In genomic region chr13:51625555-51626345, GRCh38 we compare ENCODE assay signal across 11 cellular contexts. TPM values are rescaled to one million over a fixed set of nuclear protein-coding genes. Genes with fewer than 3 reads are reported as not detected.
A peak's percentile ranks its signal among the peaks of the same experiment; 100 is the strongest.
DNase-seq lines count a peak whose midpoint lies in the region; ATAC-seq and TF ChIP-seq lines count a peak whose summit lies in the region.
"Had no signal": no experiment of that assay in that cellular context is flagged by ENCODE, and none has a peak within 500 bp of the region (broad histone marks: within the 10 kb centered on the region; RNA-seq: fewer than 3 reads in every experiment).

No MANE protein-coding gene starts in this region.

- H3K4me1 Mint-ChIP-seq in WTC11 (peaks cover 39% of the 10 kb centered on the region), neural crest cell (peaks cover 18% of the 10 kb centered on the region)

- CTCF ChIA-PET in WTC11 (lab: Charles Lee): no interaction called here

- no peak overlapping the region for H3K4me3 Mint-ChIP-seq in WTC11
- no peak overlapping the region for H3K4me3 Mint-ChIP-seq in neural crest cell
- H3K4me3 Mint-ChIP-seq: GM23338, memory B cell had no signal

- DNase-seq in DMS79 (lab: John Stamatoyannopoulos, UW) (peak; percentile 16), WTC11 (ENCODE audit: low spot score) (no peak), fibroblast of peridontal ligament (ENCODE audit: extremely low read depth) (peak; percentile 40), neural crest cell (ENCODE audit: low read depth, low spot score) (no peak), NCI-H2107 treated with DMSO at 0.1 percent for 48 hours (lab: John Stamatoyannopoulos, UW; ENCODE audit: unreplicated experiment) (no peak)
- no peak for DNase-seq in activated CD4-positive, alpha-beta T cell treated with anti-CD3 and anti-CD28 coated beads for 1 hour
- no peak for DNase-seq in stimulated activated naive CD8-positive, alpha-beta T cell treated with anti-CD3 and anti-CD28 coated beads, Interleukin-15, Interleukin-2, amounts not matched to agents 100 U/mL and 50 U/mL, for 24 hours
- DNase-seq: foreskin melanocyte had no signal

- POLR2A ChIA-PET in WTC11 (lab: Charles Lee): no interaction called here

- TF ChIP-seq CTCF in WTC11 (IDR thresholded peaks at IDR 0.05): no peak
- no peak for TF ChIP-seq CTCF in neural crest cell (conservative IDR thresholded peaks at IDR 0.05)

- ATAC-seq in WTC11 (no peak), HG03432 (IDR thresholded peaks at IDR 0.05; ENCODE audit: unreplicated experiment) (no peak)
- ATAC-seq in stimulated activated naive CD8-positive, alpha-beta T cell treated with anti-CD3 and anti-CD28 coated beads, Interleukin-15, Interleukin-2, amounts not matched to agents 100 U/mL and 50 U/mL, for 24 hours: no peak
- ATAC-seq: GM23338 had no signal

- H3K36me3 Mint-ChIP-seq in WTC11 (no peaks in the 10 kb centered on the region), neural crest cell (ENCODE audit: low read depth) (no peaks in the 10 kb centered on the region)

- peak overlapping the region; percentile 11; the same call in 1 of the 2 replicates for H3K27ac Mint-ChIP-seq in WTC11
- H3K27ac Mint-ChIP-seq in neural crest cell (ENCODE audit: unreplicated experiment): peak overlapping the region; percentile 86
- H3K27ac Mint-ChIP-seq: GM23338 had no signal

- H3K9me3 Mint-ChIP-seq in WTC11 (no peaks in the 10 kb centered on the region), neural crest cell (no peaks in the 10 kb centered on the region)
- H3K9me3 Mint-ChIP-seq: GM23338, memory B cell had no signal

- H3K27me3 Mint-ChIP-seq in WTC11 (ENCODE audit: low read depth): no peaks in the 10 kb centered on the region
- no peaks in the 10 kb centered on the region for H3K27me3 Mint-ChIP-seq in neural crest cell (ENCODE audit: low read depth)
- H3K27me3 Mint-ChIP-seq: memory B cell had no signal

TF ChIP-seq in WTC11, 78 proteins besides CTCF, POLR2A, EP300 and RAD21:
- no peak for TF ChIP-seq CREB1 (CRISPR knock-in tag; IDR thresholded peaks at IDR 0.05)
- TF ChIP-seq, protein P1, sequence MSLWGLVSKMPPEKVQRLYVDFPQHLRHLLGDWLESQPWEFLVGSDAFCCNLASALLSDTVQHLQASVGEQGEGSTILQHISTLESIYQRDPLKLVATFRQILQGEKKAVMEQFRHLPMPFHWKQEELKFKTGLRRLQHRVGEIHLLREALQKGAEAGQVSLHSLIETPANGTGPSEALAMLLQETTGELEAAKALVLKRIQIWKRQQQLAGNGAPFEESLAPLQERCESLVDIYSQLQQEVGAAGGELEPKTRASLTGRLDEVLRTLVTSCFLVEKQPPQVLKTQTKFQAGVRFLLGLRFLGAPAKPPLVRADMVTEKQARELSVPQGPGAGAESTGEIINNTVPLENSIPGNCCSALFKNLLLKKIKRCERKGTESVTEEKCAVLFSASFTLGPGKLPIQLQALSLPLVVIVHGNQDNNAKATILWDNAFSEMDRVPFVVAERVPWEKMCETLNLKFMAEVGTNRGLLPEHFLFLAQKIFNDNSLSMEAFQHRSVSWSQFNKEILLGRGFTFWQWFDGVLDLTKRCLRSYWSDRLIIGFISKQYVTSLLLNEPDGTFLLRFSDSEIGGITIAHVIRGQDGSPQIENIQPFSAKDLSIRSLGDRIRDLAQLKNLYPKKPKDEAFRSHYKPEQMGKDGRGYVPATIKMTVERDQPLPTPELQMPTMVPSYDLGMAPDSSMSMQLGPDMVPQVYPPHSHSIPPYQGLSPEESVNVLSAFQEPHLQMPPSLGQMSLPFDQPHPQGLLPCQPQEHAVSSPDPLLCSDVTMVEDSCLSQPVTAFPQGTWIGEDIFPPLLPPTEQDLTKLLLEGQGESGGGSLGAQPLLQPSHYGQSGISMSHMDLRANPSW (CRISPR knock-in tag; conservative IDR thresholded peaks at IDR 0.05; ENCODE audit: low read depth): no peak
- no peak for TF ChIP-seq CBFB (CRISPR knock-in tag; IDR thresholded peaks at IDR 0.05; ENCODE audit: low read depth)
- no peak for TF ChIP-seq USF1 (CRISPR knock-in tag; IDR thresholded peaks at IDR 0.05)
- TF ChIP-seq, protein P2, sequence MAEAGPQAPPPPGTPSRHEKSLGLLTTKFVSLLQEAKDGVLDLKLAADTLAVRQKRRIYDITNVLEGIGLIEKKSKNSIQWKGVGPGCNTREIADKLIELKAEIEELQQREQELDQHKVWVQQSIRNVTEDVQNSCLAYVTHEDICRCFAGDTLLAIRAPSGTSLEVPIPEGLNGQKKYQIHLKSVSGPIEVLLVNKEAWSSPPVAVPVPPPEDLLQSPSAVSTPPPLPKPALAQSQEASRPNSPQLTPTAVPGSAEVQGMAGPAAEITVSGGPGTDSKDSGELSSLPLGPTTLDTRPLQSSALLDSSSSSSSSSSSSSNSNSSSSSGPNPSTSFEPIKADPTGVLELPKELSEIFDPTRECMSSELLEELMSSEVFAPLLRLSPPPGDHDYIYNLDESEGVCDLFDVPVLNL (CRISPR knock-in tag; IDR thresholded peaks at IDR 0.05; ENCODE audit: borderline replicate concordance, low read depth): no peak
- TF ChIP-seq ZNF263 (CRISPR knock-in tag; IDR thresholded peaks at IDR 0.05; ENCODE audit: low read depth): no peak
- TF ChIP-seq ZNF423 (CRISPR knock-in tag; IDR thresholded peaks at IDR 0.05): no peak

RNA-seq across cellular contexts. Expression of gene WDFY2, which starts 41.5 kb away (rescaled TPM):
- total RNA-seq in WTC11 (2021) (22.6 to 25.7 TPM (median 23.7 TPM) in 3 replicates), neural crest cell (18.9 and 20.7 TPM in 2 replicates)

Comparison
In these comparisons a context has a peak if more than half of its experiments do, and no peak if none do; other contexts are left out.
1. DNase-seq: peak in DMS79 (single experiment) and fibroblast of peridontal ligament (single experiment); none in WTC11 (single experiment), neural crest cell (single experiment), activated CD4-positive, alpha-beta T cell treated with anti-CD3 and anti-CD28 coated beads for 1 hour (single experiment), NCI-H2107 treated with DMSO at 0.1 percent for 48 hours (single experiment) and stimulated activated naive CD8-positive, alpha-beta T cell treated with anti-CD3 and anti-CD28 coated beads, Interleukin-15, Interleukin-2, amounts not matched to agents 100 U/mL and 50 U/mL, for 24 hours (single experiment).